1 cellular context compared by ENCODE assay signal in genomic region chr2:65834062-65834461, GRCh38.
TF ChIP-seq lines count a peak whose summit lies in the region.

No MANE protein-coding gene starts in this region.

TF ChIP-seq in WTC11, 78 proteins besides CTCF, POLR2A, EP300 and RAD21 (continued from another document):
- TF ChIP-seq ZNF281 (CRISPR knock-in tag; IDR thresholded peaks at IDR 0.05) (no peak), ZNF219 (CRISPR knock-in tag; IDR thresholded peaks at IDR 0.05; ENCODE audit: borderline replicate concordance) (no peak), CREB1 (CRISPR knock-in tag; IDR thresholded peaks at IDR 0.05) (no peak), FOXP4 (CRISPR knock-in tag; IDR thresholded peaks at IDR 0.05) (no peak), CBFB (CRISPR knock-in tag; IDR thresholded peaks at IDR 0.05; ENCODE audit: low read depth) (no peak), ZNF317 (CRISPR knock-in tag; IDR thresholded peaks at IDR 0.05; ENCODE audit: borderline replicate concordance, low read depth) (no peak), PRRX2 (CRISPR knock-in tag; IDR thresholded peaks at IDR 0.05) (no peak), NFE2L1 (CRISPR knock-in tag; IDR thresholded peaks at IDR 0.05) (no peak), ATF2 (CRISPR knock-in tag; IDR thresholded peaks at IDR 0.05; ENCODE audit: borderline replicate concordance, low read depth) (no peak), GRHL2 (CRISPR knock-in tag; IDR thresholded peaks at IDR 0.05; ENCODE audit: insufficient replicate concordance, severe bottlenecking) (no peak), ZNF138 (CRISPR knock-in tag; conservative IDR thresholded peaks at IDR 0.05) (no peak), ATF3 (CRISPR knock-in tag; conservative IDR thresholded peaks at IDR 0.05) (no peak), AFF4 (CRISPR knock-in tag; IDR thresholded peaks at IDR 0.05; ENCODE audit: borderline replicate concordance) (no peak), TP53 (CRISPR knock-in tag; IDR thresholded peaks at IDR 0.05) (no peak)
